9 cellular contexts compared by ENCODE assay signal in genomic region chr20:3890999-3891929, GRCh38. TPM values are rescaled to one million over a fixed set of nuclear protein-coding genes. Genes with fewer than 3 reads are reported as not detected.
A peak's percentile ranks its signal among the peaks of the same experiment; 100 is the strongest.
DNase-seq lines count a peak whose midpoint lies in the region; ATAC-seq, FAIRE-seq and TF ChIP-seq lines count a peak whose summit lies in the region.
"Had no signal": no experiment of that assay in that cellular context is flagged by ENCODE, and none has a peak within 500 bp of the region (broad histone marks: within the 10 kb centered on the region; RNA-seq: fewer than 3 reads in every experiment).

No MANE protein-coding gene starts in this region.

- H3K9ac ChIP-seq in HUES64 (ENCODE audit: low read depth, low read length) (peak overlapping the region; percentile 94), mucosa of stomach (ENCODE audit: low read length) (peak overlapping the region; percentile 96)

- H3K4me1 ChIP-seq in HUES64 (ENCODE audit: insufficient read depth, low read length) (peaks cover 30% of the 10 kb centered on the region), mucosa of stomach (ENCODE audit: control insufficient read depth, insufficient read depth, low read length) (peaks cover 32% of the 10 kb centered on the region)

- no peaks in the 10 kb centered on the region for H3K9me3 ChIP-seq in HUES64 (ENCODE audit: insufficient read depth, low read depth, low read length)
- no peaks in the 10 kb centered on the region for H3K9me3 ChIP-seq in mucosa of stomach (ENCODE audit: control insufficient read depth, low read length)

- H3K36me3 ChIP-seq in HUES64 (ENCODE audit: insufficient read depth, low read length): peaks cover 27% of the 10 kb centered on the region
- no peaks in the 10 kb centered on the region for H3K36me3 ChIP-seq in bronchial epithelial cell (ENCODE audit: control insufficient read depth, insufficient read depth, low read length)
- no peaks in the 10 kb centered on the region for H3K36me3 ChIP-seq in mucosa of stomach (ENCODE audit: control insufficient read depth, insufficient read depth, low read length)

- DNase-seq in AG09309 (ENCODE audit: low read depth) (no peak), bronchial epithelial cell (ENCODE audit: low read depth) (peak; percentile 53), foreskin melanocyte (no peak), SW480 (ENCODE audit: low spot score) (no peak), ureter (ENCODE audit: low spot score) (no peak)

- no peak for FAIRE-seq in bronchial epithelial cell (lab: Jason Lieb, UNC)
- FAIRE-seq: RCC 7860 had no signal

- H3K27me3 ChIP-seq in HUES64 (ENCODE audit: insufficient read depth, low read length) (no peaks in the 10 kb centered on the region), bronchial epithelial cell (ENCODE audit: control insufficient read depth, insufficient read depth, low read length) (no peaks in the 10 kb centered on the region), mucosa of stomach (ENCODE audit: control insufficient read depth, insufficient read depth, low read length) (no peaks in the 10 kb centered on the region)

- H3K4me3 ChIP-seq in AG09309 (ENCODE audit: control insufficient read depth, low read depth, low read length) (peak overlapping the region; percentile 87), HUES64 (ENCODE audit: low read length) (peak overlapping the region; percentile 85), bronchial epithelial cell (ENCODE audit: low read depth, low read length) (peak overlapping the region; percentile 16), mucosa of stomach (ENCODE audit: low read length) (peak overlapping the region; percentile 53)

- WGBS in HUES64: 38% methylated on average over 15 of the region's 16 CpGs

- ATAC-seq in HG02938 (IDR thresholded peaks at IDR 0.05; ENCODE audit: unreplicated experiment): no peak

- no peak overlapping the region for H3K27ac ChIP-seq in HUES64 (ENCODE audit: low read depth, low read length)

- TF ChIP-seq CTCF in AG09309 (IDR thresholded peaks at IDR 0.05; ENCODE audit: control insufficient read depth, insufficient read depth, low read depth, low read length, missing control alignments) (no peak), bronchial epithelial cell (IDR thresholded peaks at IDR 0.05; ENCODE audit: insufficient read depth, low read length, severe bottlenecking) (no peak)

RNA-seq across cellular contexts. Expression of gene PANK2, which starts 2.1 kb away (rescaled TPM):
- polyA plus RNA-seq in HUES64 (2013, experiment 1 of 2): 30.1 TPM
- 33.2 TPM for polyA plus RNA-seq in HUES64 (2013, experiment 2 of 2)
- total RNA-seq in bronchial epithelial cell: 29.7 and 40.3 TPM in 2 replicates
- 40.1 TPM for total RNA-seq in ureter

RNA-seq across cellular contexts. Expression of gene MAVS, which starts 44.6 kb away (rescaled TPM):
- polyA plus RNA-seq in HUES64 (2013, experiment 1 of 2): 9.5 TPM
- 12.2 TPM for polyA plus RNA-seq in HUES64 (2013, experiment 2 of 2)
- total RNA-seq in bronchial epithelial cell (9.7 and 9.9 TPM in 2 replicates), ureter (49.2 TPM)

Comparison
In these comparisons a context has a peak if more than half of its experiments do, and no peak if none do; other contexts are left out.
1. H3K4me3 ChIP-seq: peak in every context shown above with its lines; median percentile 87 in AG09309; 85 in HUES64; 53 in mucosa of stomach; 16 in bronchial epithelial cell.